Comparison of ENCODE assay signal across 21 cellular contexts in genomic region chr1:14895727-14896126, GRCh38.
"Had no signal": no experiment of that assay in that cellular context is flagged by ENCODE, and none has a peak within 500 bp of the region (broad histone marks: within the 10 kb centered on the region; RNA-seq: fewer than 3 reads in every experiment).

No MANE protein-coding gene starts in this region.

- ATAC-seq: effector memory CD8-positive, alpha-beta T cell; gastrocnemius medialis; heart right ventricle; left lung; left ventricle myocardium superior had no signal

- H3K36me3 ChIP-seq: esophagus muscularis mucosa, gastrocnemius medialis, heart right ventricle, left lung, lower lobe of right lung had no signal

- H3K4me1 Mint-ChIP-seq: mesothelial cell of epicardium, naive B cell had no signal

- H3K4me1 ChIP-seq: esophagus muscularis mucosa, foreskin keratinocyte, gastrocnemius medialis, left lung, lower lobe of right lung had no signal

- H3K9me3 ChIP-seq: esophagus muscularis mucosa, gastrocnemius medialis, heart right ventricle, left lung, lower lobe of right lung, mucosa of descending colon had no signal

- H3K27ac Mint-ChIP-seq: dendritic cell treated with granulocyte-macrophage colony-stimulating factor and Interleukin-4, amounts not matched to agents 40 ng/mL and 50 ng/mL, for 4 days; effector memory CD8-positive, alpha-beta T cell; endodermal cell; mesothelial cell of epicardium had no signal

- H3K27me3 ChIP-seq: left lung had no signal

- DNase-seq: cortex of kidney; effector CD8-positive, alpha-beta T cell; effector memory CD8-positive, alpha-beta T cell; erythroblast; foreskin keratinocyte; gastrocnemius medialis; heart right ventricle; left cardiac atrium; left lung; left ventricle myocardium superior; lower lobe of right lung; naive B cell had no signal

- H3K9me3 Mint-ChIP-seq: dendritic cell treated with granulocyte-macrophage colony-stimulating factor and Interleukin-4, amounts not matched to agents 40 ng/mL and 50 ng/mL, for 4 days; effector memory CD8-positive, alpha-beta T cell; endodermal cell had no signal

- H3K27ac ChIP-seq: epithelial cell of prostate, esophagus muscularis mucosa, foreskin keratinocyte, gastrocnemius medialis, heart right ventricle, left lung, lower lobe of right lung had no signal

- H3K36me3 Mint-ChIP-seq: mesothelial cell of epicardium, naive B cell had no signal

- H3K4me3 ChIP-seq: esophagus muscularis mucosa, gastrocnemius medialis, heart right ventricle, left lung, lower lobe of right lung, mucosa of descending colon had no signal

- FAIRE-seq: colon, endometrium, islet of Langerhans had no signal

- H3K4me3 Mint-ChIP-seq: dendritic cell treated with granulocyte-macrophage colony-stimulating factor and Interleukin-4, amounts not matched to agents 40 ng/mL and 50 ng/mL, for 4 days; effector memory CD8-positive, alpha-beta T cell; endodermal cell; mesothelial cell of epicardium; naive B cell had no signal
